Comparison of ENCODE assay signal across 8 cellular contexts in genomic region chr19:2840794-2841790, GRCh38. TPM values are rescaled to one million over a fixed set of nuclear protein-coding genes. Genes with fewer than 3 reads are reported as not detected.
A peak's percentile ranks its signal among the peaks of the same experiment; 100 is the strongest.
DNase-seq lines count a peak whose midpoint lies in the region; ATAC-seq and TF ChIP-seq lines count a peak whose summit lies in the region.

Gene ZNF555, plus strand, starts transcription at chr19:2841475. Its CDS starts 98 bp downstream, at chr19:2841573.

- H3K27me3 Mint-ChIP-seq in natural killer cell treated with Interleukin-12 subunit alpha and Interleukin-12 subunit beta and Interleukin-15 and Interleukin-18, amount 100 ng/mL, for 72 hours: no peaks in the 10 kb centered on the region

- H3K27ac Mint-ChIP-seq in natural killer cell treated with Interleukin-12 subunit alpha and Interleukin-12 subunit beta and Interleukin-15 and Interleukin-18, amount 100 ng/mL, for 72 hours: peak within 1 kb of the TSS; percentile 80 to 84

- H3K4me3 ChIP-seq in fibroblast of the aortic adventitia (ENCODE audit: low read depth, low read length): peak within 1 kb of the TSS; percentile 82

- peak; percentile 34 for TF ChIP-seq CTCF in fibroblast of the aortic adventitia (IDR thresholded peaks at IDR 0.05; ENCODE audit: insufficient read depth, low read length)

- H3K36me3 Mint-ChIP-seq in natural killer cell treated with Interleukin-12 subunit alpha and Interleukin-12 subunit beta and Interleukin-15 and Interleukin-18, amount 100 ng/mL, for 72 hours: peaks cover 14% of the 10 kb centered on the region

- peak; percentile 69 for TF ChIP-seq POLR2A in Raji (IDR thresholded peaks at IDR 0.05; ENCODE audit: insufficient read depth, low read depth, low read length)

- ATAC-seq in GM21825 (IDR thresholded peaks at IDR 0.05; ENCODE audit: unreplicated experiment): peak; percentile 81
- peak; percentile 99 for ATAC-seq in natural killer cell treated with Interleukin-12 subunit alpha and Interleukin-12 subunit beta and Interleukin-15 and Interleukin-18, amount 100 ng/mL, for 72 hours

- H3K4me3 Mint-ChIP-seq in natural killer cell treated with Interleukin-12 subunit alpha and Interleukin-12 subunit beta and Interleukin-15 and Interleukin-18, amount 100 ng/mL, for 72 hours: peak within 1 kb of the TSS; percentile 84

- peaks cover 7 to 8% of the 10 kb centered on the region in 2 donors for H3K4me1 Mint-ChIP-seq in natural killer cell treated with Interleukin-12 subunit alpha and Interleukin-12 subunit beta and Interleukin-15 and Interleukin-18, amount 100 ng/mL, for 72 hours (ENCODE audit: low read depth in 2 of 2)

- peaks cover 6% of the 10 kb centered on the region for H3K9me3 Mint-ChIP-seq in natural killer cell treated with Interleukin-12 subunit alpha and Interleukin-12 subunit beta and Interleukin-15 and Interleukin-18, amount 100 ng/mL, for 72 hours

- DNase-seq in EH (ENCODE audit: low read depth): peak; percentile 99
- DNase-seq in Kasumi-1 (lab: John Stamatoyannopoulos, UW): peak; percentile 99
- DNase-seq in activated effector memory CD4-positive, alpha-beta T cell treated with anti-CD3 and anti-CD28 coated beads, Interleukin-2, amount 50 U/mL, for 16 hours: peak; percentile 99
- peak; percentile 99 for DNase-seq in fibroblast of the aortic adventitia (ENCODE audit: low read depth)
- DNase-seq in natural killer cell treated with Interleukin-12 subunit alpha and Interleukin-12 subunit beta and Interleukin-15 and Interleukin-18, amount 100 ng/mL, for 72 hours (ENCODE audit: low spot score): peak; percentile 98
- DNase-seq in stimulated activated naive CD4-positive, alpha-beta T cell treated with Interleukin-2 at 50 U/mL for 16 hours (lab: John Stamatoyannopoulos, UW): peak; percentile 99

RNA-seq across cellular contexts. Expression of gene ZNF555, which starts in this region (rescaled TPM):
- 5.9 and 7.0 TPM in 2 replicates for total RNA-seq in fibroblast of the aortic adventitia (ENCODE audit: low replicate concordance)
- 1 to 10 TPM; 2.6 to 3.0 TPM for total RNA-seq in natural killer cell treated with Interleukin-12 subunit alpha and Interleukin-12 subunit beta and Interleukin-15 and Interleukin-18, amount 100 ng/mL, for 72 hours

Comparison
In these comparisons a context has a peak if more than half of its experiments do, and no peak if none do; other contexts are left out.
1. Peak in every context shown above with its lines: DNase-seq, ATAC-seq and H3K4me3 ChIP-seq.